Comparison of ENCODE assay signal across 1 cellular context in the genomic region with DNA sequence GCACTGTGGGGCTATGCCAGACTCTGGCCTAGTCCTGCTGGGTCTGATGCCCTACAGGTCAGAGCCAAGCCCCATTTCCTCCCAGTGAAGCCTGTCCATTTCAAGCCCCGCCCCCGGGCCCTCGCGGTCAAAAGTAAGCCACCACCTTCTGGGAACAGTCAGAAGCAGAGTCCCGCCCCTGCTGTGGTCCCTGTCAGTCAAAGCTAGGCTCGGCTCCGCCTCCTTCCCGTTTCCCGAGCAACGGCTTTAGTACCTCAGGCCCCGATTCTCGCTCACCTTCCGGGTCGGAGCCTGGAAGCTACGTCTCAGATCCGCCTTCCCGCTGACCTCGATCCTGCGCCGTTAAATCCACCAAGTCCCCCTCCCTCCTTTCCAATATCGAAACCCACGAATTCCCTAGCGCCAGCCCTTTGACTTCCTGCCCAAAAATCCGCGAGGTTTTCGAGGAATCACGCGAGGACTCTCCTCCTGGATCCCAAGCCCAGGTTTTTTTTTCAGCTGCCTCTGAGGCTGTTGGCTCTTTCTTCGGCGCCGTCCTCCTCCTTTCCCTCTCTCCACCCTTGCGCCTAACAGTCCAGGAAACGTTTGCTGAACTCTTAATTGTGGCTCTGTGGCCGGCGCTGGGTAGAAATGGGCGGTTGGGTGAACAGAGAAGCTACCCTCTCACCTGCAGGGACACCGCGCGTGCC.
TF ChIP-seq lines count a peak whose summit lies in the region.

No MANE protein-coding gene starts in this region.

TF ChIP-seq in SK-N-SH, 30 proteins besides CTCF, POLR2A, EP300 and RAD21 (continued from another document):
- TF ChIP-seq, protein P1, sequence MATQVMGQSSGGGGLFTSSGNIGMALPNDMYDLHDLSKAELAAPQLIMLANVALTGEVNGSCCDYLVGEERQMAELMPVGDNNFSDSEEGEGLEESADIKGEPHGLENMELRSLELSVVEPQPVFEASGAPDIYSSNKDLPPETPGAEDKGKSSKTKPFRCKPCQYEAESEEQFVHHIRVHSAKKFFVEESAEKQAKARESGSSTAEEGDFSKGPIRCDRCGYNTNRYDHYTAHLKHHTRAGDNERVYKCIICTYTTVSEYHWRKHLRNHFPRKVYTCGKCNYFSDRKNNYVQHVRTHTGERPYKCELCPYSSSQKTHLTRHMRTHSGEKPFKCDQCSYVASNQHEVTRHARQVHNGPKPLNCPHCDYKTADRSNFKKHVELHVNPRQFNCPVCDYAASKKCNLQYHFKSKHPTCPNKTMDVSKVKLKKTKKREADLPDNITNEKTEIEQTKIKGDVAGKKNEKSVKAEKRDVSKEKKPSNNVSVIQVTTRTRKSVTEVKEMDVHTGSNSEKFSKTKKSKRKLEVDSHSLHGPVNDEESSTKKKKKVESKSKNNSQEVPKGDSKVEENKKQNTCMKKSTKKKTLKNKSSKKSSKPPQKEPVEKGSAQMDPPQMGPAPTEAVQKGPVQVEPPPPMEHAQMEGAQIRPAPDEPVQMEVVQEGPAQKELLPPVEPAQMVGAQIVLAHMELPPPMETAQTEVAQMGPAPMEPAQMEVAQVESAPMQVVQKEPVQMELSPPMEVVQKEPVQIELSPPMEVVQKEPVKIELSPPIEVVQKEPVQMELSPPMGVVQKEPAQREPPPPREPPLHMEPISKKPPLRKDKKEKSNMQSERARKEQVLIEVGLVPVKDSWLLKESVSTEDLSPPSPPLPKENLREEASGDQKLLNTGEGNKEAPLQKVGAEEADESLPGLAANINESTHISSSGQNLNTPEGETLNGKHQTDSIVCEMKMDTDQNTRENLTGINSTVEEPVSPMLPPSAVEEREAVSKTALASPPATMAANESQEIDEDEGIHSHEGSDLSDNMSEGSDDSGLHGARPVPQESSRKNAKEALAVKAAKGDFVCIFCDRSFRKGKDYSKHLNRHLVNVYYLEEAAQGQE (IDR thresholded peaks at IDR 0.05; ENCODE audit: low read depth, low read length) = no peak
- TF ChIP-seq FOSL2 (IDR thresholded peaks at IDR 0.05; ENCODE audit: borderline replicate concordance, low read depth) = no peak
- TF ChIP-seq, protein P2, sequence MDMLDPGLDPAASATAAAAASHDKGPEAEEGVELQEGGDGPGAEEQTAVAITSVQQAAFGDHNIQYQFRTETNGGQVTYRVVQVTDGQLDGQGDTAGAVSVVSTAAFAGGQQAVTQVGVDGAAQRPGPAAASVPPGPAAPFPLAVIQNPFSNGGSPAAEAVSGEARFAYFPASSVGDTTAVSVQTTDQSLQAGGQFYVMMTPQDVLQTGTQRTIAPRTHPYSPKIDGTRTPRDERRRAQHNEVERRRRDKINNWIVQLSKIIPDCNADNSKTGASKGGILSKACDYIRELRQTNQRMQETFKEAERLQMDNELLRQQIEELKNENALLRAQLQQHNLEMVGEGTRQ (IDR thresholded peaks at IDR 0.05; ENCODE audit: borderline replicate concordance, low read depth, low read length) = no peak
- TF ChIP-seq GATA2 (CRISPR knock-in tag; IDR thresholded peaks at IDR 0.05) = no peak
- 0 out of 2 replicates have a peak, but pooled peaks have one; percentile 52 for TF ChIP-seq MXI1 (IDR thresholded peaks at IDR 0.05; ENCODE audit: low read depth, low read length)
- no peak for TF ChIP-seq EZH2phosphoT487 (IDR thresholded peaks at IDR 0.05; ENCODE audit: borderline replicate concordance, low read depth)
- no peak for TF ChIP-seq TCF12 (IDR thresholded peaks at IDR 0.05)
- TF ChIP-seq SMC3 (IDR thresholded peaks at IDR 0.05; ENCODE audit: low read depth, low read length) = 0 out of 2 replicates have a peak, but pooled peaks have one; percentile 3
- TF ChIP-seq, protein P3, sequence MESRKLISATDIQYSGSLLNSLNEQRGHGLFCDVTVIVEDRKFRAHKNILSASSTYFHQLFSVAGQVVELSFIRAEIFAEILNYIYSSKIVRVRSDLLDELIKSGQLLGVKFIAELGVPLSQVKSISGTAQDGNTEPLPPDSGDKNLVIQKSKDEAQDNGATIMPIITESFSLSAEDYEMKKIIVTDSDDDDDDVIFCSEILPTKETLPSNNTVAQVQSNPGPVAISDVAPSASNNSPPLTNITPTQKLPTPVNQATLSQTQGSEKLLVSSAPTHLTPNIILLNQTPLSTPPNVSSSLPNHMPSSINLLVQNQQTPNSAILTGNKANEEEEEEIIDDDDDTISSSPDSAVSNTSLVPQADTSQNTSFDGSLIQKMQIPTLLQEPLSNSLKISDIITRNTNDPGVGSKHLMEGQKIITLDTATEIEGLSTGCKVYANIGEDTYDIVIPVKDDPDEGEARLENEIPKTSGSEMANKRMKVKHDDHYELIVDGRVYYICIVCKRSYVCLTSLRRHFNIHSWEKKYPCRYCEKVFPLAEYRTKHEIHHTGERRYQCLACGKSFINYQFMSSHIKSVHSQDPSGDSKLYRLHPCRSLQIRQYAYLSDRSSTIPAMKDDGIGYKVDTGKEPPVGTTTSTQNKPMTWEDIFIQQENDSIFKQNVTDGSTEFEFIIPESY (IDR thresholded peaks at IDR 0.05; ENCODE audit: borderline replicate concordance, low read depth) = peak; percentile 97
- no peak for TF ChIP-seq NFIC (IDR thresholded peaks at IDR 0.05; ENCODE audit: borderline replicate concordance)
- no peak for TF ChIP-seq FOXJ3 (CRISPR knock-in tag; IDR thresholded peaks at IDR 0.05)
- no peak for TF ChIP-seq RFX5 (IDR thresholded peaks at IDR 0.05; ENCODE audit: low read length)
- TF ChIP-seq SIN3A (IDR thresholded peaks at IDR 0.05; ENCODE audit: borderline replicate concordance, low read depth, low read length) = peak; percentile 75; the same call in 1 of the 2 replicates
- peak; percentile 93 for TF ChIP-seq POLR2AphosphoS5 (IDR thresholded peaks at IDR 0.05; ENCODE audit: low read depth, low read length)
- TF ChIP-seq GABPA (IDR thresholded peaks at IDR 0.05; ENCODE audit: low read depth) = peak; percentile 69
- no peak for TF ChIP-seq FOXM1 (IDR thresholded peaks at IDR 0.05; ENCODE audit: low read depth)
- TF ChIP-seq ELF1 (IDR thresholded peaks at IDR 0.05) = peak; percentile 82
- TF ChIP-seq, protein P4, sequence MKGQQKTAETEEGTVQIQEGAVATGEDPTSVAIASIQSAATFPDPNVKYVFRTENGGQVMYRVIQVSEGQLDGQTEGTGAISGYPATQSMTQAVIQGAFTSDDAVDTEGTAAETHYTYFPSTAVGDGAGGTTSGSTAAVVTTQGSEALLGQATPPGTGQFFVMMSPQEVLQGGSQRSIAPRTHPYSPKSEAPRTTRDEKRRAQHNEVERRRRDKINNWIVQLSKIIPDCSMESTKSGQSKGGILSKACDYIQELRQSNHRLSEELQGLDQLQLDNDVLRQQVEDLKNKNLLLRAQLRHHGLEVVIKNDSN (IDR thresholded peaks at IDR 0.05; ENCODE audit: borderline replicate concordance, low read depth) = no peak
- no peak; the same call in 1 of the 2 replicates for TF ChIP-seq JUND (IDR thresholded peaks at IDR 0.05)
- TF ChIP-seq YY1 (IDR thresholded peaks at IDR 0.05; ENCODE audit: low read depth) = 0 out of 2 replicates have a peak, but pooled peaks have one; percentile 25
- TF ChIP-seq, protein P5, sequence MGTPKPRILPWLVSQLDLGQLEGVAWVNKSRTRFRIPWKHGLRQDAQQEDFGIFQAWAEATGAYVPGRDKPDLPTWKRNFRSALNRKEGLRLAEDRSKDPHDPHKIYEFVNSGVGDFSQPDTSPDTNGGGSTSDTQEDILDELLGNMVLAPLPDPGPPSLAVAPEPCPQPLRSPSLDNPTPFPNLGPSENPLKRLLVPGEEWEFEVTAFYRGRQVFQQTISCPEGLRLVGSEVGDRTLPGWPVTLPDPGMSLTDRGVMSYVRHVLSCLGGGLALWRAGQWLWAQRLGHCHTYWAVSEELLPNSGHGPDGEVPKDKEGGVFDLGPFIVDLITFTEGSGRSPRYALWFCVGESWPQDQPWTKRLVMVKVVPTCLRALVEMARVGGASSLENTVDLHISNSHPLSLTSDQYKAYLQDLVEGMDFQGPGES (IDR thresholded peaks at IDR 0.05; ENCODE audit: low read depth, low read length) = no peak
- no peak for TF ChIP-seq RXRA (IDR thresholded peaks at IDR 0.05; ENCODE audit: borderline replicate concordance, low read depth)
- TF ChIP-seq CHD2 (IDR thresholded peaks at IDR 0.05; ENCODE audit: low read length, partially characterized antibody) = peak; percentile 99
- TF ChIP-seq TAF1 (IDR thresholded peaks at IDR 0.05; ENCODE audit: borderline replicate concordance, low read depth, low read length) = peak; percentile 88
- TF ChIP-seq, protein P6, sequence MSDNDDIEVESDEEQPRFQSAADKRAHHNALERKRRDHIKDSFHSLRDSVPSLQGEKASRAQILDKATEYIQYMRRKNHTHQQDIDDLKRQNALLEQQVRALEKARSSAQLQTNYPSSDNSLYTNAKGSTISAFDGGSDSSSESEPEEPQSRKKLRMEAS (IDR thresholded peaks at IDR 0.05; ENCODE audit: low read depth) = peak; percentile 66; the same call in 1 of the 2 replicates
- no peak for TF ChIP-seq TEAD4 (IDR thresholded peaks at IDR 0.05; ENCODE audit: borderline replicate concordance, insufficient read depth)
- no peak for TF ChIP-seq RCOR1 (IDR thresholded peaks at IDR 0.05; ENCODE audit: low read length)
- TF ChIP-seq NRF1 (IDR thresholded peaks at IDR 0.05; ENCODE audit: low read depth, low read length) = no peak
TF ChIP-seq in SK-N-SH: peak in this region for 12.
